ENCODE assay signal across 30 cellular contexts in the genomic region with DNA sequence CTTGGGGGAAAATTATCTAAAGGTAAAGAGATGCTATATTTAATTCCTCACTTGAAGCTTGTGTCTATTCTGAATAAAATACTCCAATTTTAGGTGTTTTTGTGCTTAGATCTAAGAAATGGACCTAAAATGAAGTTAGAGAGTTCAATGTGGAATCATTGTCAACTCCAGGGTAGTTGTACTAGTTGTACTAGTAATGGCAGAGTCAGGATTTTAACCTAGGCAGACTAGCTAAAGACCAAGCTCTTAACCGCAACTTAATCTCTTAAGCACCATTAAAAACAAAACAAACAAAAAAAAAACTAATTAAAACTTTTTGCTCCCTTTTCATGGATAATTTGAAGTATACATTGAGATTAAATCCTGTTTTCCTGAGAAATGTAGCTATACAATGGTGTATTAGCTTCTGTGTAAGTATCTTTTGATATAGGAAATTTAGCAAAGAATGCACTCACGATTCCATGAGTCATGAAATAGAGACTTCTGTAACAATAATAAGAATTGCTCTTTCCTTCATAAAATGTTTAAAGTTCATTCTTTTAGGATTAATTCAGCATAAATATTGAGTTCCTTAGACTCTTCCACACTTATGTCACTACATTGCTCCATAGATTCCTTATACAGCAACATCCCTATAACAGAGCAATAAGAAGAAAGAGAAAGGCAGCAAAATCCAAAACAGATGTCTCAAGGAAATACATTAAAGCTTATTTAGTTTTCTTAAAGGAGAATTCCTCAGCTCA. TPM values are rescaled to one million over a fixed set of nuclear protein-coding genes. Genes with fewer than 3 reads are reported as not detected.
DNase-seq lines count a peak whose midpoint lies in the region; ATAC-seq, FAIRE-seq and TF ChIP-seq lines count a peak whose summit lies in the region.
"Had no signal": no experiment of that assay in that cellular context is flagged by ENCODE, and none has a peak within 500 bp of the region (broad histone marks: within the 10 kb centered on the region; RNA-seq: fewer than 3 reads in every experiment).

No MANE protein-coding gene starts in this region.

- H3K9me3 Mint-ChIP-seq in astrocyte (ENCODE audit: unreplicated experiment): no peaks in the 10 kb centered on the region
- no peaks in the 10 kb centered on the region for H3K9me3 Mint-ChIP-seq in activated T-helper 1 cell treated with anti-CD3 and anti-CD28 coated beads, Interleukin-12 subunit alpha, Interleukin-12 subunit beta, Interleukin-2, Interleukin-4 antibody, amounts not matched to agents 30 ng/mL and 10 ng/mL and 1 ng/mL, durations not matched to agents 14 hours and 24 hours and 36 hours
- H3K9me3 Mint-ChIP-seq: GM23338; T-helper 2 cell treated with Interferon-gamma antibody and Interleukin-4, amounts not matched to agents 5 μg/mL and 100 μg/mL, for 36 hours had no signal

- H3K9ac ChIP-seq in SK-N-SH (no peak overlapping the region), astrocyte (ENCODE audit: low read length) (no peak overlapping the region)

- peak overlapping the region in 1 of 2 experiments; percentile 37; a peak in 3 of 4 replicates for H3K27ac ChIP-seq in SK-N-SH (ENCODE audit: low read depth in 2 of 2, low read length in 1 of 2)
- H3K27ac ChIP-seq in astrocyte (ENCODE audit: low read depth, low read length): no peak overlapping the region
- H3K27ac ChIP-seq: 22Rv1, tibial artery had no signal

- no peaks in the 10 kb centered on the region for H3K4me1 Mint-ChIP-seq in astrocyte (ENCODE audit: low read depth, unreplicated experiment)
- no peaks in the 10 kb centered on the region for H3K4me1 Mint-ChIP-seq in activated T-helper 1 cell treated with anti-CD3 and anti-CD28 coated beads, Interleukin-12 subunit alpha, Interleukin-12 subunit beta, Interleukin-2, Interleukin-4 antibody, amounts not matched to agents 30 ng/mL and 10 ng/mL and 1 ng/mL, durations not matched to agents 14 hours and 24 hours and 36 hours (ENCODE audit: low read depth)
- H3K4me1 Mint-ChIP-seq: CD4-positive, alpha-beta memory T cell; GM23338 had no signal

- H3K4me3 Mint-ChIP-seq in astrocyte (ENCODE audit: unreplicated experiment): no peak overlapping the region
- H3K4me3 Mint-ChIP-seq in activated T-helper 1 cell treated with anti-CD3 and anti-CD28 coated beads, Interleukin-12 subunit alpha, Interleukin-12 subunit beta, Interleukin-2, Interleukin-4 antibody, amounts not matched to agents 30 ng/mL and 10 ng/mL and 1 ng/mL, durations not matched to agents 14 hours and 24 hours and 36 hours: no peak overlapping the region
- H3K4me3 Mint-ChIP-seq: activated CD4-positive, alpha-beta memory T cell treated with anti-CD3 and anti-CD28 coated beads for 36 hours; CD4-positive, alpha-beta memory T cell; GM23338; T-helper 2 cell treated with Interferon-gamma antibody and Interleukin-4, amounts not matched to agents 5 μg/mL and 100 μg/mL, for 36 hours had no signal

- H3K36me3 ChIP-seq in SK-N-SH (replicated peaks in 1 of 2; ENCODE audit: control insufficient read depth in 1 of 2, insufficient read depth in 2 of 2, low read length in 1 of 2): no peaks in the 10 kb centered on the region
- no peaks in the 10 kb centered on the region for H3K36me3 ChIP-seq in astrocyte (ENCODE audit: insufficient read depth, low read length)
- H3K36me3 ChIP-seq: tibial artery had no signal

- no peak overlapping the region for H3K27ac Mint-ChIP-seq in astrocyte (ENCODE audit: unreplicated experiment)
- no peak overlapping the region for H3K27ac Mint-ChIP-seq in activated T-helper 1 cell treated with anti-CD3 and anti-CD28 coated beads, Interleukin-12 subunit alpha, Interleukin-12 subunit beta, Interleukin-2, Interleukin-4 antibody, amounts not matched to agents 30 ng/mL and 10 ng/mL and 1 ng/mL, durations not matched to agents 14 hours and 24 hours and 36 hours
- H3K27ac Mint-ChIP-seq: activated CD4-positive, alpha-beta memory T cell treated with anti-CD3 and anti-CD28 coated beads for 36 hours; CD4-positive, alpha-beta memory T cell; GM23338; T-helper 2 cell treated with Interferon-gamma antibody and Interleukin-4, amounts not matched to agents 5 μg/mL and 100 μg/mL, for 36 hours had no signal

- WGBS in SK-N-SH (ENCODE audit: low lambda C conversion rate): 59% methylated on average over 2 of the region's 2 CpGs

- no peak for FAIRE-seq in astrocyte (lab: Jason Lieb, UNC)
- FAIRE-seq: GM18507, GM19239, HTR-8/SVneo, kidney had no signal

- H3K9me3 ChIP-seq in SK-N-SH (no peaks in the 10 kb centered on the region), astrocyte (ENCODE audit: insufficient read depth, low read depth, low read length) (no peaks in the 10 kb centered on the region)
- H3K9me3 ChIP-seq: tibial artery had no signal

- H3K4me3 ChIP-seq in SK-N-SH (ENCODE audit: low read depth in 2 of 2, low read length in 1 of 2): no peak overlapping the region
- H3K4me3 ChIP-seq in astrocyte (ENCODE audit: insufficient read depth, low read depth, low read length): no peak overlapping the region
- no peak overlapping the region for H3K4me3 ChIP-seq in fibroblast of villous mesenchyme (ENCODE audit: low read depth, low read length)
- H3K4me3 ChIP-seq: GM23338, tibial artery had no signal

- no peak overlapping the region for H3K4me2 ChIP-seq in SK-N-SH
- H3K4me2 ChIP-seq in astrocyte (ENCODE audit: low read length): peak overlapping the region; percentile 13
- H3K4me2 ChIP-seq: GM23338 had no signal

- TF ChIP-seq RAD21 in SK-N-SH (IDR thresholded peaks at IDR 0.05; ENCODE audit: low read length): no peak

- H3K79me2 ChIP-seq in SK-N-SH (ENCODE audit: insufficient read depth) (no peaks in the 10 kb centered on the region), astrocyte (ENCODE audit: insufficient read depth, low read length) (no peaks in the 10 kb centered on the region)

- CTCF ChIA-PET in SK-N-SH (lab: Yijun Ruan, JAX): no interaction called here

- no peak overlapping the region for H2AFZ ChIP-seq in SK-N-SH (ENCODE audit: low read depth)
- H2AFZ ChIP-seq in astrocyte (ENCODE audit: low read depth, low read length): no peak overlapping the region
- H2AFZ ChIP-seq: GM23338 had no signal

- H3K36me3 Mint-ChIP-seq in astrocyte (ENCODE audit: low read depth, unreplicated experiment): no peaks in the 10 kb centered on the region
- no peaks in the 10 kb centered on the region for H3K36me3 Mint-ChIP-seq in activated T-helper 1 cell treated with anti-CD3 and anti-CD28 coated beads, Interleukin-12 subunit alpha, Interleukin-12 subunit beta, Interleukin-2, Interleukin-4 antibody, amounts not matched to agents 30 ng/mL and 10 ng/mL and 1 ng/mL, durations not matched to agents 14 hours and 24 hours and 36 hours (ENCODE audit: low read depth)
- H3K36me3 Mint-ChIP-seq: activated CD4-positive, alpha-beta memory T cell treated with anti-CD3 and anti-CD28 coated beads for 36 hours; CD4-positive, alpha-beta memory T cell had no signal

- ATAC-seq in SK-N-SH treated with all-trans-retinoic acid at 6 μM for 48 hours (peak; percentile 84), HG03469 (IDR thresholded peaks at IDR 0.05; ENCODE audit: unreplicated experiment) (no peak)
- ATAC-seq: GM23338, left ventricle myocardium superior, PC-3, right cardiac atrium had no signal

- no peaks in the 10 kb centered on the region for H3K27me3 ChIP-seq in SK-N-SH (ENCODE audit: insufficient read depth)
- no peaks in the 10 kb centered on the region for H3K27me3 ChIP-seq in astrocyte (ENCODE audit: insufficient read depth, low read length)
- H3K27me3 ChIP-seq: tibial artery had no signal

- DNase-seq in SK-N-SH (no peak), astrocyte (ENCODE audit: low read depth) (peak; percentile 30), fibroblast of villous mesenchyme (ENCODE audit: low read depth) (peak; percentile 12), SKM-1 treated with dmso at 0.1 percent for 144 hours (lab: John Stamatoyannopoulos, UW; ENCODE audit: unreplicated experiment) (no peak), NCI-H1092 treated with DMSO at 0.1 percent for 48 hours (lab: John Stamatoyannopoulos, UW) (no peak)
- DNase-seq in activated T-helper 1 cell treated with anti-CD3 and anti-CD28 coated beads, Interleukin-12 subunit alpha, Interleukin-12 subunit beta, Interleukin-2, Interleukin-4 antibody, amounts not matched to agents 30 ng/mL and 10 ng/mL and 1 ng/mL, durations not matched to agents 14 hours and 24 hours and 36 hours (ENCODE audit: low spot score): no peak
- DNase-seq: activated CD4-positive, alpha-beta memory T cell treated with anti-CD3 and anti-CD28 coated beads for 36 hours; activated CD4-positive, alpha-beta T cell treated with anti-CD3 and anti-CD28 coated beads for 1 hour; activated naive CD4-positive, alpha-beta T cell treated with Interleukin-2 at 50 U/mL for 16 hours; CD4-positive, alpha-beta memory T cell; glutamatergic neuron; KBM-7; kidney; left ventricle myocardium superior; NCI-H2029; NCI-H69; PC-3; posterior cingulate gyrus; right cardiac atrium; stimulated activated CD4-positive, alpha-beta T cell treated with anti-CD3 and anti-CD28 coated beads, Interleukin-12 subunit alpha, Interleukin-12 subunit beta, amount 100 ng/mL, for 4 hours; stimulated activated CD4-positive, alpha-beta T cell treated with anti-CD3 and anti-CD28 coated beads, Interleukin-2, amount 100 ng/mL, for 48 hours; tibial artery had no signal

- intact Hi-C loops in activated T-helper 1 cell treated with anti-CD3 and anti-CD28 coated beads, Interleukin-12 subunit alpha, Interleukin-12 subunit beta, Interleukin-2, Interleukin-4 antibody, amounts not matched to agents 30 ng/mL and 10 ng/mL and 1 ng/mL, durations not matched to agents 14 hours and 24 hours and 36 hours (cut with micrococcal nuclease): no loop called here

- peaks cover 8% of the 10 kb centered on the region for H3F3A ChIP-seq in SK-N-SH (replicated peaks; ENCODE audit: insufficient read depth)

- no peaks in the 10 kb centered on the region for H3K9me2 ChIP-seq in SK-N-SH

- TF ChIP-seq EP300 in SK-N-SH (IDR thresholded peaks at IDR 0.05; ENCODE audit: borderline replicate concordance in 1 of 2, low read depth in 1 of 2, low read length in 1 of 2): no peak

- H4K20me1 ChIP-seq in SK-N-SH (ENCODE audit: insufficient read depth): no peaks in the 10 kb centered on the region
- no peaks in the 10 kb centered on the region for H4K20me1 ChIP-seq in astrocyte (ENCODE audit: insufficient read depth, low read length)

- H3K4me1 ChIP-seq in SK-N-SH (ENCODE audit: control insufficient read depth in 1 of 2, insufficient read depth in 2 of 2, low read depth in 1 of 2, low read length in 1 of 2) (peaks cover 0 to 5% of the 10 kb centered on the region in 2 experiments; a peak in 1 of 4 replicates), astrocyte (ENCODE audit: insufficient read depth, low read length) (no peaks in the 10 kb centered on the region)

- POLR2A ChIA-PET in SK-N-SH (lab: Yijun Ruan, JAX): no interaction called here

- no peak for TF ChIP-seq CTCF in SK-N-SH (IDR thresholded peaks at IDR 0.05)
- no peak for TF ChIP-seq CTCF in astrocyte (IDR thresholded peaks at IDR 0.05; ENCODE audit: insufficient read depth, low read depth, low read length)
- TF ChIP-seq CTCF in fibroblast of villous mesenchyme (IDR thresholded peaks at IDR 0.05; ENCODE audit: insufficient read depth, low read depth, low read length): no peak

- H3K27me3 Mint-ChIP-seq in astrocyte (ENCODE audit: low read depth, unreplicated experiment): no peaks in the 10 kb centered on the region
- no peaks in the 10 kb centered on the region for H3K27me3 Mint-ChIP-seq in activated T-helper 1 cell treated with anti-CD3 and anti-CD28 coated beads, Interleukin-12 subunit alpha, Interleukin-12 subunit beta, Interleukin-2, Interleukin-4 antibody, amounts not matched to agents 30 ng/mL and 10 ng/mL and 1 ng/mL, durations not matched to agents 14 hours and 24 hours and 36 hours (ENCODE audit: insufficient read depth)
- H3K27me3 Mint-ChIP-seq: activated CD4-positive, alpha-beta memory T cell treated with anti-CD3 and anti-CD28 coated beads for 36 hours; CD4-positive, alpha-beta memory T cell had no signal

RNA-seq across cellular contexts. Expression of gene SOX6, which starts 26.5 kb away (rescaled TPM):
- 0.03 and 0.05 TPM in 2 replicates for polyA plus RNA-seq in SK-N-SH (2012; rRNA removed)
- polyA plus RNA-seq in SK-N-SH (2012; cell fraction: cytosol; rRNA removed): 0.01 and 0.05 TPM in 2 replicates
- polyA plus RNA-seq in SK-N-SH (2012; cell fraction: nucleus; rRNA removed): 0.12 and 0.33 TPM in 2 replicates
- total RNA-seq in astrocyte: 13.2 and 16.3 TPM in 2 replicates
- total RNA-seq in fibroblast of villous mesenchyme: 12.9 and 22.0 TPM in 2 replicates
- not detected in 2 replicates for total RNA-seq in activated T-helper 1 cell treated with anti-CD3 and anti-CD28 coated beads, Interleukin-12 subunit alpha, Interleukin-12 subunit beta, Interleukin-2, Interleukin-4 antibody, amounts not matched to agents 30 ng/mL and 10 ng/mL and 1 ng/mL, durations not matched to agents 14 hours and 24 hours and 36 hours
- total RNA-seq: activated CD4-positive, alpha-beta memory T cell treated with anti-CD3 and anti-CD28 coated beads for 36 hours; CD4-positive, alpha-beta memory T cell; PC-3 had no signal
- polyA plus RNA-seq: CD4-positive, alpha-beta memory T cell had no signal

Comparison
In these comparisons a context has a peak if more than half of its experiments do, and no peak if none do; other contexts are left out.
1. DNase-seq: peak in astrocyte (single experiment) and fibroblast of villous mesenchyme (single experiment); none in SK-N-SH (single experiment), SKM-1 treated with dmso at 0.1 percent for 144 hours (single experiment), NCI-H1092 treated with DMSO at 0.1 percent for 48 hours (single experiment) and activated T-helper 1 cell treated with anti-CD3 and anti-CD28 coated beads, Interleukin-12 subunit alpha, Interleukin-12 subunit beta, Interleukin-2, Interleukin-4 antibody, amounts not matched to agents 30 ng/mL and 10 ng/mL and 1 ng/mL, durations not matched to agents 14 hours and 24 hours and 36 hours (single experiment).
2. RNA of gene SOX6, which starts 26.5 kb away (total RNA-seq): 12.9 to 22.0 TPM in fibroblast of villous mesenchyme and 13.2 to 16.3 TPM in astrocyte; not detected in activated T-helper 1 cell treated with anti-CD3 and anti-CD28 coated beads, Interleukin-12 subunit alpha, Interleukin-12 subunit beta, Interleukin-2, Interleukin-4 antibody, amounts not matched to agents 30 ng/mL and 10 ng/mL and 1 ng/mL, durations not matched to agents 14 hours and 24 hours and 36 hours; every median in the first group is over 10 times any median in the second.